In the genomic region with DNA sequence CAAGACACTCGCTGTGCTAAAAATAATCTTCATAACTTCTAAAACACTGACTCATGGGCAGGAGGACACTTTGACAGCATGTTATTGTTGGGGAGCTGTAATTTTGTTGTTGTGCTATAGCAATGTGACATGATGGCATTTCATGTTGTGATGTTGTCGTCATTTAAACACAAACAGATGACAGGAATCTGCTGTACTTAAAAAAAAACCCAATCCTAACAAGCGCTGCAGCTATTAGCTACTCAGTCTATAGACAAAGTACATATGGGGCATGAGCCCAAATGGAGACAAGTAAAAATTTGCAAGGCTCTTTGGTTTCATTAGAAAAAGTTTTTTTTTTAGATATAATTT, we compare ENCODE assay signal across 7 cellular contexts. TPM values are rescaled to one million over a fixed set of nuclear protein-coding genes. Genes with fewer than 3 reads are reported as not detected.
DNase-seq lines count a peak whose midpoint lies in the region; ATAC-seq and TF ChIP-seq lines count a peak whose summit lies in the region.

No MANE protein-coding gene starts in this region.

- no peak for ATAC-seq in GM18873 (IDR thresholded peaks at IDR 0.05; ENCODE audit: low FRiP score, unreplicated experiment)
- ATAC-seq in GM19351 (IDR thresholded peaks at IDR 0.05; ENCODE audit: unreplicated experiment) = no peak
- ATAC-seq in HG02970 (IDR thresholded peaks at IDR 0.05; ENCODE audit: low FRiP score, unreplicated experiment) = no peak

- no peaks in the 10 kb centered on the region for H3K27me3 ChIP-seq in esophagus (ENCODE audit: control insufficient read depth in 1 of 2, insufficient read depth in 2 of 2, low read length in 2 of 2)

- H3K27ac ChIP-seq in esophagus (ENCODE audit: low read depth in 2 of 2, low read length in 1 of 2) = peak overlapping the region; percentile 77 to 97

- no peak for TF ChIP-seq CTCF in GM12865 (IDR thresholded peaks at IDR 0.05; ENCODE audit: insufficient read depth, low read depth, low read length, missing control alignments)
- TF ChIP-seq CTCF in retinal pigment epithelial cell (conservative IDR thresholded peaks at IDR 0.05; ENCODE audit: low read depth, low read length) = no peak

- no peaks in the 10 kb centered on the region for H3K4me1 ChIP-seq in esophagus (ENCODE audit: control insufficient read depth in 2 of 2, insufficient read depth in 2 of 2, low read length in 1 of 2)

- DNase-seq in GM12865 (ENCODE audit: low read depth) (peak; percentile 9), RKO (ENCODE audit: low spot score) (peak; percentile 32), retinal pigment epithelial cell (ENCODE audit: low read depth) (no peak)

- H3K9me3 ChIP-seq in esophagus (ENCODE audit: control insufficient read depth in 2 of 2, insufficient read depth in 1 of 2, low read depth in 1 of 2, low read length in 1 of 2) = no peaks in the 10 kb centered on the region

- H3K4me3 ChIP-seq in GM12865 (ENCODE audit: low read depth, low read length) (peak overlapping the region; percentile 85), esophagus (ENCODE audit: low read depth in 1 of 2, low read length in 2 of 2) (peak overlapping the region in 1 of 2 donors; percentile 80), retinal pigment epithelial cell (ENCODE audit: low read length) (peak overlapping the region; percentile 87)

- H3K36me3 ChIP-seq in esophagus (ENCODE audit: control insufficient read depth in 2 of 2, insufficient read depth in 2 of 2, low read length in 1 of 2) = no peaks in the 10 kb centered on the region

- 36 to 40% methylated on average over 3 of the region's 3 CpGs for whole genome bisulfite sequencing in esophagus, 2 donors

RNA-seq across cellular contexts. Expression of gene ATOSA, which starts 0.8 kb away (rescaled TPM):
- polyA plus RNA-seq in esophagus = 100 to 1,000 TPM in 1 of 2 donors, 10 to 100 TPM in 1; 28.1 to 104 TPM
